In the genomic region with DNA sequence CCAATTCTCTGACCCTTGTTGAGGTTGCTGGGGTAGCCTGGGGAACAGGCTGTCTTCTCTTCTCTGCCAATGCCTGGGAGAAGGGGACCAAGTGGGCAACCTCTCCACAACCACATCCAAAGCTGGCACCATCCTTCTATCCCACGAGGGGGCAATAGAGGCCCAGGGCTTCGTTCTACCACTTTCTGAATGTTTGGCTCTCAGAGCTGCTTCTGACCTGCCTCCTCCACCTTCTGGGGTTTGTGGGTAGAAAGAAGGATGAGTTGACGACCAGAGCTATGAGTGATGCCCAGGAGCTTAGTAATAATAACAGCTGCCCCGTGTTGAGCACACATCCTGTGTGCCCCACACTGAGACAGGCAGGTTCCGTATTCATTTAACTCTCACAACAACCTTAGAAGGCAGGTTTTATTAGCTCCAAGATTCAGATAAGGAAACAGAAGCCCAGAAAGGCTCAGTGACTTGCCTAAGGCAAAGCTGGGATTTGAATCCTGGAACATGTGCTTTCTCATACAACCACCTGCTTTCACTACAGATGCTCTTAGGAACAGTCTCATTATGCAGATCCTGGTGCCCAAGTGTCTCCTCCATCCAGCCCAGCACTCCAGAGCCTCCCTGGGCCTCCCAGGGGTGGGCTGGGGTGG, we compare ENCODE assay signal across 8 cellular contexts. TPM values are rescaled to one million over a fixed set of nuclear protein-coding genes. Genes with fewer than 3 reads are reported as not detected.
A peak's percentile ranks its signal among the peaks of the same experiment; 100 is the strongest.
DNase-seq lines count a peak whose midpoint lies in the region; ATAC-seq lines count a peak whose summit lies in the region.

No MANE protein-coding gene starts in this region.

- peak overlapping the region in 10 of 11 experiments; percentile 24 to 63 (median 46); a peak in 17 of 22 replicates for H3K9ac ChIP-seq in BLaER1 treated with 17β-estradiol and CSF1 and Interleukin-3, amounts not matched to agents 10 nM and 100 nM

- no peak overlapping the region for H3K4me3 ChIP-seq in BLaER1 treated with 17β-estradiol and CSF1 and Interleukin-3, amounts not matched to agents 10 nM and 100 nM

- H3K4me3 Mint-ChIP-seq in IgD-negative memory B cell = peak overlapping the region in 2 of 4 donors; percentile 6 to 7

- H3K36me3 ChIP-seq in BLaER1 treated with 17β-estradiol and CSF1 and Interleukin-3, amounts not matched to agents 10 nM and 100 nM = peaks cover 0 to 89% (median 43%) of the 10 kb centered on the region in 11 experiments; a peak in 18 of 22 replicates

- H3K9me3 ChIP-seq in BLaER1 treated with 17β-estradiol and CSF1 and Interleukin-3, amounts not matched to agents 10 nM and 100 nM (replicated peaks in 1 of 11) = no peaks in the 10 kb centered on the region

- peaks cover 9 to 74% (median 58%) of the 10 kb centered on the region in 10 experiments; a peak in 19 of 20 replicates for H3K4me1 ChIP-seq in BLaER1 treated with 17β-estradiol and CSF1 and Interleukin-3, amounts not matched to agents 10 nM and 100 nM

- peak overlapping the region; percentile 17 to 94 (median 21) for H3K27ac Mint-ChIP-seq in IgD-negative memory B cell

- H3K27me3 ChIP-seq in BLaER1 treated with 17β-estradiol and CSF1 and Interleukin-3, amounts not matched to agents 10 nM and 100 nM = no peaks in the 10 kb centered on the region

- H4K20me1 ChIP-seq in BLaER1 treated with 17β-estradiol and CSF1 and Interleukin-3, amounts not matched to agents 10 nM and 100 nM = peaks cover 0 to 18% (median 0%) of the 10 kb centered on the region in 11 experiments; a peak in 3 of 22 replicates

- peaks cover 3% of the 10 kb centered on the region for H3K36me3 Mint-ChIP-seq in IgD-negative memory B cell

- peaks cover 7 to 11% (median 7%) of the 10 kb centered on the region in 3 donors for H3K4me1 Mint-ChIP-seq in IgD-negative memory B cell

- peak overlapping the region in 8 of 11 experiments; percentile 34 to 73 (median 58); a peak in 16 of 22 replicates for H3K27ac ChIP-seq in BLaER1 treated with 17β-estradiol and CSF1 and Interleukin-3, amounts not matched to agents 10 nM and 100 nM

- DNase-seq in SKM-1 (lab: John Stamatoyannopoulos, UW; ENCODE audit: unreplicated experiment) (peak; percentile 46), iPS-NIHi7 (ENCODE audit: extremely low spot score) (peak; percentile 81), T1000 (lab: John Stamatoyannopoulos, UW) (no peak)
- DNase-seq in activated naive CD8-positive, alpha-beta T cell treated with anti-CD3 and anti-CD28 coated beads, Interleukin-2, amount 50 U/mL, for 16 hours (ENCODE audit: low read depth, low spot score) = peak; percentile 56
- peak; percentile 82 for DNase-seq in stimulated activated CD4-positive, alpha-beta T cell treated with anti-CD3 and anti-CD28 coated beads, Interleukin-4, amount 100 ng/mL, for 24 hours

- no peaks in the 10 kb centered on the region for H3K9me3 Mint-ChIP-seq in IgD-negative memory B cell

- H3K4me2 ChIP-seq in BLaER1 treated with 17β-estradiol and CSF1 and Interleukin-3, amounts not matched to agents 10 nM and 100 nM = peak overlapping the region; percentile 5 to 74 (median 60); a peak in 21 of 22 replicates

- no peaks in the 10 kb centered on the region for H3K27me3 Mint-ChIP-seq in IgD-negative memory B cell

- peak; percentile 69 for ATAC-seq in GM18907 (IDR thresholded peaks at IDR 0.05; ENCODE audit: unreplicated experiment)

RNA-seq across cellular contexts. Expression of gene TSPOAP1, which starts 11.1 kb away (rescaled TPM):
- 1.3 TPM for polyA plus RNA-seq in IgD-negative memory B cell

RNA-seq across cellular contexts. Expression of gene SUPT4H1, which starts 34.5 kb away (rescaled TPM):
- polyA plus RNA-seq in IgD-negative memory B cell = 94.2 TPM

RNA-seq across cellular contexts. Expression of gene MPO, which starts 36.8 kb away (rescaled TPM):
- polyA plus RNA-seq in IgD-negative memory B cell = not detected
